ENCODE assay signal across 8 cellular contexts in the genomic region with DNA sequence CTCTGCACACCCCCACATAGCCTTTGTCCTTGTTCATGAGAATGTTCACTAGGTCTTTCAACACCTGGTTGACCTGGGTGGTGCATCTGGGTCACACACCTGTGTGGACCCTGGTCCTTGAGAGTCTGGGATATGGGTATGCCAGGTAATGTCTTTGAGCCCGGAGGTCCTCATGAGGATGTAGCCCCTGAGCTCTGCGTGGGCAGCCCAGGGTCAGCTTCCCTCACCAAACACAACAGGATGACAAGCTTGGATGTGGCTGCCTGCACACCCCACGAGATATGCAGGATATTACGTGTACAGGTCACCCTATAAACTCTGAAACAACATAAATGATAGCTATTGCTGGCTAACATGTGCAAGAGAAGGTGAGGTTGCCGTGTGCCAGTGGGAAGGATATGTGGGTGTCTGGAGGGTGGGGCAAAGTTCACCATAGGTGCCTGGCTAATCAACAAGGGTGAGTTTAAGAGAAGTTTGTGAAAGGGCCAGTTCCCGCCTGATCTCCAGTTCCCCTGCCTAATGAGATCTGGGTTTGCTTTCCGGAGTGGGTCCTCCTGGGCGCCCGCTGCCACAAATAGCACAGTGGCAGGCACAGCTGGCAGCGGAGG. TPM values are rescaled to one million over a fixed set of nuclear protein-coding genes. Genes with fewer than 3 reads are reported as not detected.
DNase-seq lines count a peak whose midpoint lies in the region; ATAC-seq and TF ChIP-seq lines count a peak whose summit lies in the region.

No MANE protein-coding gene starts in this region.

- H3K79me2 ChIP-seq in OCI-LY7 (ENCODE audit: insufficient read depth, low read depth, low read length) = no peaks in the 10 kb centered on the region

- H3K4me2 ChIP-seq in OCI-LY7 (ENCODE audit: low read length) = peak overlapping the region; percentile 100

- no peaks in the 10 kb centered on the region for H3K27me3 Mint-ChIP-seq in CD4-positive, alpha-beta memory T cell
- peaks cover 7% of the 10 kb centered on the region for H3K27me3 Mint-ChIP-seq in osteocyte (ENCODE audit: unreplicated experiment)

- CTCF ChIA-PET in CD4-positive, alpha-beta memory T cell (lab: Charles Lee; ENCODE audit: partially characterized antibody) = interaction anchor here (0.7 to 1.5 kb wide), 2 partner anchors 27 to 154 kb away, joined by 3 read pairs; no protein-coding TSS in a partner anchor
- CTCF ChIA-PET in OCI-LY7 (lab: Charles Lee; ENCODE audit: unreplicated experiment) = no interaction called here

- H3K4me3 Mint-ChIP-seq in CD4-positive, alpha-beta memory T cell = peak overlapping the region; percentile 72 to 89 (median 83)
- peak overlapping the region; percentile 81 for H3K4me3 Mint-ChIP-seq in osteocyte (ENCODE audit: unreplicated experiment)

- peak overlapping the region; percentile 64 to 90 (median 84) for H3K27ac Mint-ChIP-seq in CD4-positive, alpha-beta memory T cell
- H3K27ac Mint-ChIP-seq in osteocyte (ENCODE audit: unreplicated experiment) = peak overlapping the region; percentile 34

- ATAC-seq in esophagus mucosa (peak; percentile 2), GM21360 (IDR thresholded peaks at IDR 0.05; ENCODE audit: unreplicated experiment) (no peak)

- H3K27ac ChIP-seq in CD4-positive, alpha-beta memory T cell (ENCODE audit: low read depth, low read length) = peak overlapping the region; percentile 54
- H3K27ac ChIP-seq in OCI-LY7 (ENCODE audit: low read depth, low read length, poor library complexity, severe bottlenecking) = no peak overlapping the region

- peak overlapping the region; percentile 57 to 68 for H3K4me3 ChIP-seq in CD4-positive, alpha-beta memory T cell (ENCODE audit: low read length in 2 of 2)
- H3K4me3 ChIP-seq in OCI-LY7 (ENCODE audit: low read depth, low read length, poor library complexity, severe bottlenecking) (peak overlapping the region; percentile 72), BE2C (ENCODE audit: low read depth, low read length) (no peak overlapping the region)

- no TSS peak for BruUV-seq in OCI-LY7 (replicated peaks; lab: Mats Ljungman, UMichigan)

- no peaks in the 10 kb centered on the region for H3K9me2 ChIP-seq in OCI-LY7 (ENCODE audit: insufficient read depth, low read length)

- TF ChIP-seq CTCF in OCI-LY7 (conservative IDR thresholded peaks at IDR 0.05; ENCODE audit: low read length) = no peak
- no peak for TF ChIP-seq CTCF in osteocyte (IDR thresholded peaks at IDR 0.05)
- TF ChIP-seq CTCF in BE2C (IDR thresholded peaks at IDR 0.05; ENCODE audit: low read depth, low read length) = no peak

- intact Hi-C loops in CD4-positive, alpha-beta memory T cell (cut with micrococcal nuclease) = loop anchor here (5.0 kb wide), 1 partner anchor 112 kb away; no protein-coding TSS in a partner anchor
- intact Hi-C loops in OCI-LY7 (cut with micrococcal nuclease; ENCODE audit: unreplicated experiment) = no loop called here

- H3K36me3 Mint-ChIP-seq in CD4-positive, alpha-beta memory T cell = peaks cover 0 to 10% of the 10 kb centered on the region in 2 donors
- peaks cover 5% of the 10 kb centered on the region for H3K36me3 Mint-ChIP-seq in osteocyte (ENCODE audit: unreplicated experiment)

- DNase-seq in CD4-positive, alpha-beta memory T cell = peak; percentile 36 to 61 (median 43)
- DNase-seq in OCI-LY7 (ENCODE audit: low spot score) (no peak), osteocyte (ENCODE audit: extremely low spot score, unreplicated experiment) (no peak), BE2C (no peak), dermis blood vessel endothelial cell (no peak), activated gamma-delta T cell treated with Interleukin-2 at 50 U/mL for 16 hours (no peak)

- no peaks in the 10 kb centered on the region for H3K9me3 Mint-ChIP-seq in CD4-positive, alpha-beta memory T cell
- no peaks in the 10 kb centered on the region for H3K9me3 Mint-ChIP-seq in osteocyte (ENCODE audit: unreplicated experiment)

- H3K36me3 ChIP-seq in CD4-positive, alpha-beta memory T cell (ENCODE audit: insufficient read depth, low read length) = no peaks in the 10 kb centered on the region
- H3K36me3 ChIP-seq in OCI-LY7 (ENCODE audit: insufficient read depth, low read length) (no peaks in the 10 kb centered on the region), BE2C (no peaks in the 10 kb centered on the region)

- POLR2A ChIA-PET in CD4-positive, alpha-beta memory T cell (lab: Charles Lee; ENCODE audit: partially characterized antibody) = interaction anchor here (0.6 to 4.2 kb wide), 7 partner anchors 52 to 840 kb away, joined by 3 to 30 read pairs (median 5); a partner anchor contains a TSS
- POLR2A ChIA-PET in OCI-LY7 (lab: Charles Lee) = no interaction called here

- peaks cover 15% of the 10 kb centered on the region for H3K4me1 ChIP-seq in CD4-positive, alpha-beta memory T cell (ENCODE audit: insufficient read depth, low read length)
- H3K4me1 ChIP-seq in OCI-LY7 (ENCODE audit: insufficient read depth, low read length, poor library complexity, severe bottlenecking) (peaks cover 16% of the 10 kb centered on the region), BE2C (no peaks in the 10 kb centered on the region)

- no peaks in the 10 kb centered on the region for H3K27me3 ChIP-seq in CD4-positive, alpha-beta memory T cell (ENCODE audit: insufficient read depth, low read length)
- H3K27me3 ChIP-seq in BE2C = no peaks in the 10 kb centered on the region

- H4K20me1 ChIP-seq in OCI-LY7 (ENCODE audit: insufficient read depth, low read length) = no peaks in the 10 kb centered on the region

- H2AFZ ChIP-seq in OCI-LY7 (ENCODE audit: low read length) = peak overlapping the region; percentile 90; the same call in 1 of the 2 replicates

- H3K9me3 ChIP-seq in CD4-positive, alpha-beta memory T cell (ENCODE audit: control insufficient read depth in 1 of 2, low read length in 2 of 2) = no peaks in the 10 kb centered on the region
- H3K9me3 ChIP-seq in OCI-LY7 (ENCODE audit: low read length) (no peaks in the 10 kb centered on the region), BE2C (no peaks in the 10 kb centered on the region)

- H3K4me1 Mint-ChIP-seq in CD4-positive, alpha-beta memory T cell = peaks cover 10 to 26% (median 15%) of the 10 kb centered on the region in 4 donors
- peaks cover 18% of the 10 kb centered on the region for H3K4me1 Mint-ChIP-seq in osteocyte (ENCODE audit: unreplicated experiment)

RNA-seq across cellular contexts. Expression of a gene that starts 1.3 kb away (rescaled TPM):
- total RNA-seq in CD4-positive, alpha-beta memory T cell = 10 to 100 TPM; 21.3 to 23.2 TPM
- polyA plus RNA-seq in CD4-positive, alpha-beta memory T cell = 1 to 10 TPM in 1 of 2 donors, under 1 TPM in 1; 0.91 to 5.8 TPM
- total RNA-seq in OCI-LY7 (2014; rRNA removed; shearing (Covaris generic)) = 0.90 and 3.3 TPM in 2 replicates
- total RNA-seq in OCI-LY7 (2022) = 10.5 and 16.4 TPM in 2 replicates
- 12.9 TPM for total RNA-seq in esophagus mucosa
- total RNA-seq in osteocyte = 21.8 and 21.9 TPM in 2 replicates
- polyA plus RNA-seq in BE2C (2012; ENCODE audit: insufficient read depth, insufficient read length, low read depth) = 2.6 TPM
- total RNA-seq in dermis blood vessel endothelial cell = 12.5 and 20.6 TPM in 2 replicates

Comparison
In these comparisons a context has a peak if more than half of its experiments do, and no peak if none do; other contexts are left out.
1. DNase-seq: peak in CD4-positive, alpha-beta memory T cell (5 of 5); none in OCI-LY7 (single experiment), osteocyte (single experiment), BE2C (single experiment), dermis blood vessel endothelial cell (single experiment) and activated gamma-delta T cell treated with Interleukin-2 at 50 U/mL for 16 hours (single experiment).